In genomic region chr3:157091096-157091833, GRCh38 we compare ENCODE assay signal across 22 cellular contexts.
DNase-seq lines count a peak whose midpoint lies in the region; ATAC-seq, FAIRE-seq and TF ChIP-seq lines count a peak whose summit lies in the region.
"Had no signal": no experiment of that assay in that cellular context is flagged by ENCODE, and none has a peak within 500 bp of the region (broad histone marks: within the 10 kb centered on the region; RNA-seq: fewer than 3 reads in every experiment).

No MANE protein-coding gene starts in this region.

- no peaks in the 10 kb centered on the region for H4K20me1 ChIP-seq in endothelial cell of umbilical vein (replicated peaks; ENCODE audit: control insufficient read depth, extremely low read depth, insufficient read depth, low read length)

- dilution Hi-C loops in endothelial cell of umbilical vein (cut with MboI; ENCODE audit: extremely low pct_ligation_motif_present, low sequenced_read_pairs), result no loop called here

- H3K9me1 ChIP-seq in endothelial cell of umbilical vein (replicated peaks; ENCODE audit: control insufficient read depth, extremely low read depth, insufficient read depth, low read length), result no peaks in the 10 kb centered on the region

- no peak for FAIRE-seq in endothelial cell of umbilical vein (lab: Jason Lieb, UNC)
- FAIRE-seq: bronchial epithelial cell, G401.6 had no signal

- intact Hi-C loops in activated CD8-positive, alpha-beta T cell treated with anti-CD3 and anti-CD28 coated beads for 36 hours (cut with micrococcal nuclease), result no loop called here
- intact Hi-C loops in endothelial cell of umbilical vein (cut with micrococcal nuclease), result no loop called here
- intact Hi-C loops in body of pancreas (cut with DNase I), result no loop called here

- no peak overlapping the region for H3K4me3 ChIP-seq in endothelial cell of umbilical vein (replicated peaks in 1 of 3; ENCODE audit: insufficient read depth in 1 of 3, low read depth in 1 of 3, low read length in 3 of 3)
- H3K4me3 ChIP-seq in thoracic aorta, result no peak overlapping the region
- no peak overlapping the region for H3K4me3 ChIP-seq in body of pancreas
- H3K4me3 ChIP-seq: tibial nerve had no signal

- POLR2A ChIA-PET in activated CD8-positive, alpha-beta T cell treated with anti-CD3 and anti-CD28 coated beads for 36 hours (lab: Charles Lee), result interaction anchor here (0.6 to 4.2 kb wide), 3 partner anchors 36 to 69 kb away, joined by 3 to 14 read pairs (median 3); partner anchors contain the start of gene CCNL1
- POLR2A ChIA-PET in activated CD8-positive, alpha-beta T cell treated with anti-CD3 and anti-CD28 coated beads, Interleukin-2, amount 10 ng/mL, durations not matched to agents 7 days and 5 days (lab: Charles Lee), result interaction anchor here (1.5 to 2.0 kb wide), 2 partner anchors 36 to 69 kb away, joined by 5 to 10 read pairs; partner anchors contain the start of gene CCNL1
- POLR2A ChIA-PET in endothelial cell of umbilical vein (lab: Charles Lee), result no interaction called here

- TF ChIP-seq POLR2A in endothelial cell of umbilical vein (IDR thresholded peaks at IDR 0.05; ENCODE audit: low read depth, low read length), result no peak
- no peak for TF ChIP-seq POLR2A in body of pancreas (IDR thresholded peaks at IDR 0.05)

- H3K36me3 Mint-ChIP-seq in activated CD8-positive, alpha-beta T cell treated with anti-CD3 and anti-CD28 coated beads for 36 hours (ENCODE audit: low read depth), result peaks cover 5% of the 10 kb centered on the region
- H3K36me3 Mint-ChIP-seq in activated CD8-positive, alpha-beta T cell treated with anti-CD3 and anti-CD28 coated beads, Interleukin-2, amount 10 ng/mL, durations not matched to agents 7 days and 5 days (ENCODE audit: low read depth), result no peaks in the 10 kb centered on the region
- H3K36me3 Mint-ChIP-seq: activated naive CD4-positive, alpha-beta T cell treated with anti-CD3 and anti-CD28 coated beads, Interleukin-2, amount 50 U/mL, for 24 hours had no signal

- no peak overlapping the region for H3K4me2 ChIP-seq in endothelial cell of umbilical vein (ENCODE audit: insufficient read depth, low read length)

- peak overlapping the region; percentile 96 for H3K27ac Mint-ChIP-seq in activated CD8-positive, alpha-beta T cell treated with anti-CD3 and anti-CD28 coated beads for 36 hours
- no peak overlapping the region for H3K27ac Mint-ChIP-seq in activated CD8-positive, alpha-beta T cell treated with anti-CD3 and anti-CD28 coated beads, Interleukin-2, amount 10 ng/mL, durations not matched to agents 7 days and 5 days
- H3K27ac Mint-ChIP-seq: nephron progenitor cell had no signal

- H3K27me3 ChIP-seq in endothelial cell of umbilical vein (ENCODE audit: control insufficient read depth in 2 of 2, insufficient read depth in 2 of 2, low read length in 2 of 2), result peaks cover 0 to under 1% of the 10 kb centered on the region in 2 experiments
- no peaks in the 10 kb centered on the region for H3K27me3 ChIP-seq in thoracic aorta (replicated peaks; ENCODE audit: insufficient read depth)
- no peaks in the 10 kb centered on the region for H3K27me3 ChIP-seq in body of pancreas
- H3K27me3 ChIP-seq: tibial nerve had no signal

- H3K27ac ChIP-seq in endothelial cell of umbilical vein (ENCODE audit: insufficient read depth, low read depth, low read length), result no peak overlapping the region
- peak overlapping the region; percentile 1 to 35 for H3K27ac ChIP-seq in thoracic aorta
- H3K27ac ChIP-seq in body of pancreas, result peak overlapping the region in 1 of 4 donors; percentile 100
- H3K27ac ChIP-seq: WERI-Rb-1 had no signal

- ATAC-seq in activated CD8-positive, alpha-beta T cell treated with anti-CD3 and anti-CD28 coated beads for 36 hours, result no peak
- no peak for ATAC-seq in activated CD8-positive, alpha-beta T cell treated with anti-CD3 and anti-CD28 coated beads, Interleukin-2, amount 10 ng/mL, durations not matched to agents 7 days and 5 days
- ATAC-seq in thoracic aorta (ENCODE audit: insufficient number of reproducible peaks, low FRiP score, low read depth) (no peak), HG03439 (IDR thresholded peaks at IDR 0.05; ENCODE audit: unreplicated experiment) (no peak), body of pancreas (no peak)
- ATAC-seq: Panc1 had no signal

- WGBS in body of pancreas, 2 donors, result 65 to 74% methylated on average over 4 of the region's 4 CpGs

- BruUV-seq in endothelial cell of umbilical vein (replicated peaks; lab: Mats Ljungman, UMichigan), result no TSS peak

- H3K4me1 Mint-ChIP-seq in activated CD8-positive, alpha-beta T cell treated with anti-CD3 and anti-CD28 coated beads for 36 hours (ENCODE audit: low read depth), result peaks cover 60% of the 10 kb centered on the region
- H3K4me1 Mint-ChIP-seq in activated CD8-positive, alpha-beta T cell treated with anti-CD3 and anti-CD28 coated beads, Interleukin-2, amount 10 ng/mL, durations not matched to agents 7 days and 5 days (ENCODE audit: low read depth), result peaks cover 47% of the 10 kb centered on the region

- H3K9me3 ChIP-seq in endothelial cell of umbilical vein (replicated peaks; ENCODE audit: control insufficient read depth, insufficient read depth, low read length) (no peaks in the 10 kb centered on the region), thoracic aorta (no peaks in the 10 kb centered on the region), body of pancreas (no peaks in the 10 kb centered on the region)
- H3K9me3 ChIP-seq: tibial nerve had no signal

- H3K4me1 ChIP-seq in endothelial cell of umbilical vein (ENCODE audit: control insufficient read depth, extremely low read depth, insufficient read depth, low read length) (peaks cover 26% of the 10 kb centered on the region), thoracic aorta (ENCODE audit: control insufficient read depth in 1 of 2, low read depth in 2 of 2) (peaks cover 27 to 54% of the 10 kb centered on the region in 2 donors), body of pancreas (peaks cover 49% of the 10 kb centered on the region)

- H3K4me3 Mint-ChIP-seq in activated CD8-positive, alpha-beta T cell treated with anti-CD3 and anti-CD28 coated beads for 36 hours, result no peak overlapping the region
- no peak overlapping the region for H3K4me3 Mint-ChIP-seq in activated CD8-positive, alpha-beta T cell treated with anti-CD3 and anti-CD28 coated beads, Interleukin-2, amount 10 ng/mL, durations not matched to agents 7 days and 5 days
- H3K4me3 Mint-ChIP-seq: activated naive CD4-positive, alpha-beta T cell treated with anti-CD3 and anti-CD28 coated beads, Interleukin-2, amount 50 U/mL, for 24 hours; nephron progenitor cell had no signal

- H2AFZ ChIP-seq in endothelial cell of umbilical vein (ENCODE audit: low read depth, low read length), result no peak overlapping the region

- H3K79me2 ChIP-seq in endothelial cell of umbilical vein (ENCODE audit: control insufficient read depth, insufficient read depth, low read length), result no peaks in the 10 kb centered on the region

- no peak for DNase-seq in activated CD8-positive, alpha-beta T cell treated with anti-CD3 and anti-CD28 coated beads for 36 hours
- no peak for DNase-seq in activated CD8-positive, alpha-beta T cell treated with anti-CD3 and anti-CD28 coated beads, Interleukin-2, amount 10 ng/mL, durations not matched to agents 7 days and 5 days
- peak; percentile 55 for DNase-seq in KBM-7
- peak; percentile 20 for DNase-seq in endothelial cell of umbilical vein (ENCODE audit: low read depth, low spot score)
- no peak for DNase-seq in thoracic aorta (ENCODE audit: low spot score)
- no peak for DNase-seq in body of pancreas
- DNase-seq in NCI-H2081 treated with DMSO at 0.1 percent for 48 hours (lab: John Stamatoyannopoulos, UW), result no peak
- DNase-seq: ACHN; activated CD8-positive, alpha-beta memory T cell treated with anti-CD3 and anti-CD28 coated beads, Interleukin-2, amount 50 U/mL, for 48 hours; COR-L47; foreskin melanocyte; H7; MV-4-11; NCI-H69; nephron progenitor cell; WERI-Rb-1 had no signal

- CTCF ChIA-PET in activated CD8-positive, alpha-beta T cell treated with anti-CD3 and anti-CD28 coated beads for 36 hours (lab: Charles Lee), result interaction anchor here (0.6 to 5.3 kb wide), 9 partner anchors 10 to 389 kb away, joined by 3 to 29 read pairs (median 3); no protein-coding TSS in a partner anchor
- CTCF ChIA-PET in activated CD8-positive, alpha-beta T cell treated with anti-CD3 and anti-CD28 coated beads, Interleukin-2, amount 10 ng/mL, durations not matched to agents 7 days and 5 days (lab: Charles Lee), result interaction anchor here (1.1 to 7.7 kb wide), 7 partner anchors 9 to 46 kb away, joined by 3 to 78 read pairs (median 10); no protein-coding TSS in a partner anchor
- CTCF ChIA-PET in endothelial cell of umbilical vein (lab: Charles Lee), result interaction anchor here (1.4 to 8.5 kb wide), 6 partner anchors 20 to 416 kb away, joined by 3 to 83 read pairs (median 12); partner anchors contain the start of gene TIPARP

- in situ Hi-C loops in KBM-7 (cut with MboI; ENCODE audit: low pct_unique_long_range_greater_than_20kb, low sequenced_read_pairs), result loop anchor here (25.0 kb wide), 1 partner anchor 554 kb away; no protein-coding TSS in a partner anchor

- H3K36me3 ChIP-seq in endothelial cell of umbilical vein (ENCODE audit: control insufficient read depth in 2 of 2, extremely low read depth in 1 of 2, insufficient read depth in 2 of 2, low read length in 2 of 2) (no peaks in the 10 kb centered on the region), thoracic aorta (no peaks in the 10 kb centered on the region), body of pancreas (replicated peaks in 1 of 2; ENCODE audit: insufficient read depth in 1 of 2, low read depth in 2 of 2) (no peaks in the 10 kb centered on the region)
- H3K36me3 ChIP-seq: tibial nerve, WERI-Rb-1 had no signal

- no peaks in the 10 kb centered on the region for H3K27me3 Mint-ChIP-seq in activated CD8-positive, alpha-beta T cell treated with anti-CD3 and anti-CD28 coated beads for 36 hours
- H3K27me3 Mint-ChIP-seq in activated CD8-positive, alpha-beta T cell treated with anti-CD3 and anti-CD28 coated beads, Interleukin-2, amount 10 ng/mL, durations not matched to agents 7 days and 5 days (ENCODE audit: low read depth), result no peaks in the 10 kb centered on the region
- H3K27me3 Mint-ChIP-seq: activated naive CD4-positive, alpha-beta T cell treated with anti-CD3 and anti-CD28 coated beads, Interleukin-2, amount 50 U/mL, for 24 hours had no signal

- H3K9ac ChIP-seq in endothelial cell of umbilical vein (replicated peaks; ENCODE audit: extremely low read depth, insufficient read depth, low read length), result no peak overlapping the region

- no peaks in the 10 kb centered on the region for H3K9me3 Mint-ChIP-seq in activated CD8-positive, alpha-beta T cell treated with anti-CD3 and anti-CD28 coated beads for 36 hours
- no peaks in the 10 kb centered on the region for H3K9me3 Mint-ChIP-seq in activated CD8-positive, alpha-beta T cell treated with anti-CD3 and anti-CD28 coated beads, Interleukin-2, amount 10 ng/mL, durations not matched to agents 7 days and 5 days (ENCODE audit: insufficient read depth)
- H3K9me3 Mint-ChIP-seq: activated naive CD4-positive, alpha-beta T cell treated with anti-CD3 and anti-CD28 coated beads, Interleukin-2, amount 50 U/mL, for 24 hours; nephron progenitor cell had no signal

- no peak for TF ChIP-seq CTCF in activated CD8-positive, alpha-beta T cell treated with anti-CD3 and anti-CD28 coated beads for 36 hours (IDR thresholded peaks at IDR 0.05)
- no peak for TF ChIP-seq CTCF in endothelial cell of umbilical vein (IDR thresholded peaks at IDR 0.05; ENCODE audit: extremely low read depth in 1 of 2, insufficient read depth in 1 of 2, low read depth in 1 of 2, low read length in 2 of 2)
- no peak for TF ChIP-seq CTCF in thoracic aorta (IDR thresholded peaks at IDR 0.05)
- TF ChIP-seq CTCF in body of pancreas (IDR thresholded peaks at IDR 0.05), result no peak

Comparison
In these comparisons a context has a peak if more than half of its experiments do, and no peak if none do; other contexts are left out.
1. DNase-seq: peak in KBM-7 (single experiment) and endothelial cell of umbilical vein (single experiment); none in activated CD8-positive, alpha-beta T cell treated with anti-CD3 and anti-CD28 coated beads for 36 hours (single experiment), activated CD8-positive, alpha-beta T cell treated with anti-CD3 and anti-CD28 coated beads, Interleukin-2, amount 10 ng/mL, durations not matched to agents 7 days and 5 days (single experiment), thoracic aorta (single experiment), body of pancreas (0 of 4) and NCI-H2081 treated with DMSO at 0.1 percent for 48 hours (single experiment).